In the genomic region with DNA sequence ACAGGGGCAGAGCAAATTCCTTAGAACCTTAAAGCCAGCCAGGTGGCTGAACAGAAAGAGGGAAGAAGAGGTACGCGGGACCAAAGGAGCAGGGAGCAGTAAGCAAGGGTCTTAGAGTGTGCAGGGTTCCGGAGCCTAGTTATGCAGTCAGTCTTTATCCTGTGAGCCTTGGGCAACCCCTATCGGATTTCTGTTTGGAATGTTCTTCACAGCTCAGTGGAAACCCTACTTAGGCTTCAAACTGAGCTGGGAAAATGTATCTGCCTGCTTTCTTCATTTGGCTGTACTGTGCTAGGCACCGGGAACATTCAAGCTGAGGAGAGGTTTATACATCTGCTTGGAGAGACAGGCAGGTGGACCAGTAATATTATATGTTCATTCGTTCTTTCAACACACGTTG, we compare ENCODE assay signal across 1 cellular context.
TF ChIP-seq lines count a peak whose summit lies in the region.

No MANE protein-coding gene starts in this region.

TF ChIP-seq in IMR-90, 13 proteins besides CTCF, POLR2A, EP300 and RAD21:
- no peak for TF ChIP-seq SMC3 (IDR thresholded peaks at IDR 0.05; ENCODE audit: low read depth, low read length)
- no peak for TF ChIP-seq BHLHE40 (IDR thresholded peaks at IDR 0.05; ENCODE audit: low read depth, low read length)
- no peak for TF ChIP-seq RCOR1 (IDR thresholded peaks at IDR 0.05; ENCODE audit: insufficient replicate concordance, low read length)
- no peak for TF ChIP-seq CEBPB (IDR thresholded peaks at IDR 0.05; ENCODE audit: low read depth, low read length)
- no peak for TF ChIP-seq MXI1 (IDR thresholded peaks at IDR 0.05; ENCODE audit: borderline replicate concordance, low read depth, low read length)
- TF ChIP-seq, protein P1, sequence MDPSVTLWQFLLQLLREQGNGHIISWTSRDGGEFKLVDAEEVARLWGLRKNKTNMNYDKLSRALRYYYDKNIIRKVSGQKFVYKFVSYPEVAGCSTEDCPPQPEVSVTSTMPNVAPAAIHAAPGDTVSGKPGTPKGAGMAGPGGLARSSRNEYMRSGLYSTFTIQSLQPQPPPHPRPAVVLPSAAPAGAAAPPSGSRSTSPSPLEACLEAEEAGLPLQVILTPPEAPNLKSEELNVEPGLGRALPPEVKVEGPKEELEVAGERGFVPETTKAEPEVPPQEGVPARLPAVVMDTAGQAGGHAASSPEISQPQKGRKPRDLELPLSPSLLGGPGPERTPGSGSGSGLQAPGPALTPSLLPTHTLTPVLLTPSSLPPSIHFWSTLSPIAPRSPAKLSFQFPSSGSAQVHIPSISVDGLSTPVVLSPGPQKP (IDR thresholded peaks at IDR 0.05; ENCODE audit: borderline replicate concordance, low read depth, low read length): no peak
- TF ChIP-seq, protein P2, sequence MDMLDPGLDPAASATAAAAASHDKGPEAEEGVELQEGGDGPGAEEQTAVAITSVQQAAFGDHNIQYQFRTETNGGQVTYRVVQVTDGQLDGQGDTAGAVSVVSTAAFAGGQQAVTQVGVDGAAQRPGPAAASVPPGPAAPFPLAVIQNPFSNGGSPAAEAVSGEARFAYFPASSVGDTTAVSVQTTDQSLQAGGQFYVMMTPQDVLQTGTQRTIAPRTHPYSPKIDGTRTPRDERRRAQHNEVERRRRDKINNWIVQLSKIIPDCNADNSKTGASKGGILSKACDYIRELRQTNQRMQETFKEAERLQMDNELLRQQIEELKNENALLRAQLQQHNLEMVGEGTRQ (IDR thresholded peaks at IDR 0.05; ENCODE audit: low read depth, low read length): no peak
- no peak for TF ChIP-seq MAZ (IDR thresholded peaks at IDR 0.05; ENCODE audit: borderline replicate concordance, low read depth, low read length)
- no peak for TF ChIP-seq RFX5 (IDR thresholded peaks at IDR 0.05; ENCODE audit: low read depth, low read length)
- TF ChIP-seq MAFK (IDR thresholded peaks at IDR 0.05; ENCODE audit: low read depth, low read length): no peak
- TF ChIP-seq CHD1 (IDR thresholded peaks at IDR 0.05; ENCODE audit: low read depth, low read length): no peak
- TF ChIP-seq NFE2L2 (IDR thresholded peaks at IDR 0.05; ENCODE audit: low read depth, low read length): no peak
- TF ChIP-seq FOS (IDR thresholded peaks at IDR 0.05; ENCODE audit: low read depth, low read length): no peak
